ENCODE assay signal across 19 cellular contexts in genomic region chr13:21231426-21231945, GRCh38. TPM values are rescaled to one million over a fixed set of nuclear protein-coding genes. Genes with fewer than 3 reads are reported as not detected.
DNase-seq lines count a peak whose midpoint lies in the region; ATAC-seq and TF ChIP-seq lines count a peak whose summit lies in the region.
"Had no signal": no experiment of that assay in that cellular context is flagged by ENCODE, and none has a peak within 500 bp of the region (broad histone marks: within the 10 kb centered on the region; RNA-seq: fewer than 3 reads in every experiment).

No MANE protein-coding gene starts in this region.

- 65% methylated on average over 6 of the region's 6 CpGs for WGBS in esophagus muscularis mucosa

- TF ChIP-seq CTCF in A673 (conservative IDR thresholded peaks at IDR 0.05; ENCODE audit: low read depth, low read length), result no peak
- no peak for TF ChIP-seq CTCF in esophagus muscularis mucosa (IDR thresholded peaks at IDR 0.05)
- no peak for TF ChIP-seq CTCF in GM10248 (IDR thresholded peaks at IDR 0.05; ENCODE audit: control extremely low read depth, extremely low read depth, low read depth, missing control alignments)

- H3K36me3 ChIP-seq in A673 (ENCODE audit: insufficient read depth, low read length, poor library complexity, severe bottlenecking), result no peaks in the 10 kb centered on the region
- no peaks in the 10 kb centered on the region for H3K36me3 ChIP-seq in esophagus muscularis mucosa

- H3K4me3 ChIP-seq in A673 (ENCODE audit: low read depth, low read length, poor library complexity, severe bottlenecking), result no peak overlapping the region
- H3K4me3 ChIP-seq in esophagus muscularis mucosa, result no peak overlapping the region
- H3K4me3 ChIP-seq: PC-9 had no signal

- peak overlapping the region; percentile 70 for H3K27ac ChIP-seq in A673 (ENCODE audit: low read depth, low read length, poor library complexity, severe bottlenecking)
- H3K27ac ChIP-seq in esophagus muscularis mucosa (replicated peaks in 1 of 4), result no peak overlapping the region
- no peak overlapping the region for H3K27ac ChIP-seq in caudate nucleus (ENCODE audit: low read depth, low read length)
- H3K27ac ChIP-seq: PC-9, RWPE1 had no signal

- H3K4me1 ChIP-seq in A673 (ENCODE audit: insufficient read depth, low read length, poor library complexity, severe bottlenecking), result peaks cover 43% of the 10 kb centered on the region
- no peaks in the 10 kb centered on the region for H3K4me1 ChIP-seq in esophagus muscularis mucosa

- intact Hi-C loops in A673 (cut with micrococcal nuclease; ENCODE audit: unreplicated experiment) (no loop called here), esophagus muscularis mucosa (cut with DNase I) (no loop called here)

- no TSS peak for BruUV-seq in A673 (replicated peaks; lab: Mats Ljungman, UMichigan)

- no peak for ATAC-seq in GM19324 (IDR thresholded peaks at IDR 0.05; ENCODE audit: low FRiP score, unreplicated experiment)

- CTCF ChIA-PET in A673 (lab: Charles Lee), result no interaction called here
- CTCF ChIA-PET in GM10248 (lab: Yijun Ruan, JAX), result no interaction called here

- POLR2A ChIA-PET in A673 (lab: Charles Lee; ENCODE audit: low non-redundant PET), result interaction anchor here (0.7 kb wide), 1 partner anchor 355 kb away, joined by 5 read pairs; no protein-coding TSS in a partner anchor
- POLR2A ChIA-PET in GM10248 (lab: Yijun Ruan, JAX), result no interaction called here

- TF ChIP-seq POLR2A in esophagus muscularis mucosa (IDR thresholded peaks at IDR 0.05; ENCODE audit: low read depth), result no peak

- H3K27me3 ChIP-seq in A673 (replicated peaks; ENCODE audit: insufficient read depth, low read depth, low read length, poor library complexity) (no peaks in the 10 kb centered on the region), esophagus muscularis mucosa (peaks cover 0 to 3% (median 0%) of the 10 kb centered on the region in 4 donors)

- peak; percentile 49 for DNase-seq in A673 (ENCODE audit: low spot score)
- peak; percentile 59 for DNase-seq in DMS79 (lab: John Stamatoyannopoulos, UW)
- peak; percentile 58 for DNase-seq in RPMI7951 (ENCODE audit: low read depth)
- DNase-seq in esophagus muscularis mucosa (ENCODE audit: extremely low spot score), result peak; percentile 80
- DNase-seq in GM10248 (ENCODE audit: extremely low spot score), result no peak
- DNase-seq in caudate nucleus (lab: John Stamatoyannopoulos, UW), result no peak
- DNase-seq: CD4-positive, alpha-beta T cell; COR-L47; GDM1; NCI-H1092 treated with DMSO at 0.1 percent for 48 hours; NCI-H1436 treated with DMSO at 0.1 percent for 48 hours; NCI-H1930; NCI-H2227 treated with DMSO at 0.1 percent for 48 hours; NCI-H510A treated with DMSO at 0.1 percent for 48 hours; NCI-H748 treated with DMSO at 0.1 percent for 48 hours; PC-9; SHP77 treated with DMSO at 0.1 percent for 48 hours had no signal

- no peak for TF ChIP-seq EP300 in esophagus muscularis mucosa (IDR thresholded peaks at IDR 0.05)

- H3K9me3 ChIP-seq in A673 (ENCODE audit: low read depth, low read length, poor library complexity, severe bottlenecking) (no peaks in the 10 kb centered on the region), esophagus muscularis mucosa (no peaks in the 10 kb centered on the region)

RNA-seq across cellular contexts. Expression of gene MRPL57, which starts 55.0 kb away (rescaled TPM):
- 53.1 and 53.3 TPM in 2 replicates for total RNA-seq in A673 (2021)
- total RNA-seq in RPMI7951 (2014; rRNA removed; shearing (Covaris generic)), result 20.1 and 32.7 TPM in 2 replicates
- 10 to 100 TPM; 28.0 to 48.2 (median 32.1) TPM for total RNA-seq in esophagus muscularis mucosa

RNA-seq across cellular contexts. Expression of gene SKA3, which starts 55.1 kb away (rescaled TPM):
- total RNA-seq in A673 (2021) (93.3 and 109 TPM in 2 replicates), esophagus muscularis mucosa (under 1 TPM in 3 of 4 donors, not detected in 1; 0.23 to 0.83 (median 0.66) TPM)
- 29.7 and 40.3 TPM in 2 replicates for total RNA-seq in RPMI7951 (2014; rRNA removed; shearing (Covaris generic))

Comparison
In these comparisons a context has a peak if more than half of its experiments do, and no peak if none do; other contexts are left out.
1. DNase-seq: peak in A673 (single experiment), DMS79 (single experiment), RPMI7951 (single experiment) and esophagus muscularis mucosa (single experiment); none in GM10248 (single experiment) and caudate nucleus (0 of 61).
2. RNA of gene SKA3, which starts 55.1 kb away (total RNA-seq): 93.3 to 109 TPM in A673 and 29.7 to 40.3 TPM in RPMI7951; 0.23 to 0.83 TPM in esophagus muscularis mucosa; every median in the first group is over 10 times any median in the second.